In genomic region chr11:128713595-128713994, GRCh38 we compare ENCODE assay signal across 9 cellular contexts. TPM values are rescaled to one million over a fixed set of nuclear protein-coding genes. Genes with fewer than 3 reads are reported as not detected.
DNase-seq lines count a peak whose midpoint lies in the region; ATAC-seq, FAIRE-seq and TF ChIP-seq lines count a peak whose summit lies in the region.
"Had no signal": no experiment of that assay in that cellular context is flagged by ENCODE, and none has a peak within 500 bp of the region (broad histone marks: within the 10 kb centered on the region; RNA-seq: fewer than 3 reads in every experiment).

No MANE protein-coding gene starts in this region.

- no peak for ATAC-seq in heart left ventricle
- peak; percentile 29 for ATAC-seq in GM12878
- peak; percentile 45 for ATAC-seq in upper lobe of right lung
- ATAC-seq in HG03469 (IDR thresholded peaks at IDR 0.05; ENCODE audit: unreplicated experiment), result no peak

- H3K27me3 ChIP-seq in right atrium auricular region, result no peaks in the 10 kb centered on the region
- H3K27me3 ChIP-seq in heart left ventricle, result no peaks in the 10 kb centered on the region
- no peaks in the 10 kb centered on the region for H3K27me3 ChIP-seq in MM.1S (replicated peaks; ENCODE audit: insufficient read depth, low read length)
- H3K27me3 ChIP-seq in GM12878 (replicated peaks in 1 of 2; ENCODE audit: control insufficient read depth in 2 of 2, insufficient read depth in 2 of 2, low read length in 1 of 2), result no peaks in the 10 kb centered on the region
- H3K27me3 ChIP-seq in upper lobe of right lung, result no peaks in the 10 kb centered on the region

- H3K9me3 ChIP-seq in right atrium auricular region (no peaks in the 10 kb centered on the region), heart left ventricle (no peaks in the 10 kb centered on the region), MM.1S (replicated peaks; ENCODE audit: insufficient read depth, low read length) (no peaks in the 10 kb centered on the region), GM12878 (replicated peaks; ENCODE audit: control insufficient read depth, insufficient read depth, low read length) (peaks cover 3% of the 10 kb centered on the region; the same call in 2 of the 3 replicates), upper lobe of right lung (no peaks in the 10 kb centered on the region)

- RAD21 ChIA-PET in GM12878 (lab: Charles Lee; ENCODE audit: unreplicated experiment), result interaction anchor here (0.6 to 3.7 kb wide), 5 partner anchors 20 to 117 kb away, joined by 3 to 13 read pairs (median 3); no protein-coding TSS in a partner anchor

- H3K4me3 ChIP-seq in right atrium auricular region (no peak overlapping the region), heart left ventricle (no peak overlapping the region), MM.1S (ENCODE audit: low read length) (no peak overlapping the region), GM12878 (no peak overlapping the region), upper lobe of right lung (no peak overlapping the region)

- POLR2A ChIA-PET in GM12878 (lab: Charles Lee), result interaction anchor here (0.7 to 1.8 kb wide), 3 partner anchors 7 to 19 kb away, joined by 3 to 10 read pairs (median 3); no protein-coding TSS in a partner anchor

- no peaks in the 10 kb centered on the region for H4K20me1 ChIP-seq in MM.1S (ENCODE audit: insufficient read depth, low read length)
- no peaks in the 10 kb centered on the region for H4K20me1 ChIP-seq in GM12878 (ENCODE audit: control insufficient read depth, insufficient read depth)

- H3K9ac ChIP-seq in MM.1S (ENCODE audit: low read length), result no peak overlapping the region
- no peak overlapping the region for H3K9ac ChIP-seq in GM12878 (ENCODE audit: control insufficient read depth, insufficient read depth, low read length)

- H3K4me2 ChIP-seq in MM.1S (ENCODE audit: low read depth, low read length) (peak overlapping the region; percentile 7; the same call in 1 of the 2 replicates), GM12878 (ENCODE audit: control insufficient read depth, insufficient read depth) (peak overlapping the region; percentile 11)

- 53 to 64% (median 55%) methylated on average over 5 of the region's 5 CpGs for WGBS in heart left ventricle, 4 donors
- WGBS in GM12878 (ENCODE audit: insufficient coverage, insufficient replicate concordance, low lambda C conversion rate, missing lambda C conversion rate), result 2% methylated on average over 5 of the region's 5 CpGs

- in situ Hi-C loops in GM12878 (cut with MboI), result no loop called here

- TF ChIP-seq EP300 in GM12878 (IDR thresholded peaks at IDR 0.05; ENCODE audit: borderline replicate concordance in 1 of 2, control insufficient read depth in 1 of 2, low read depth in 2 of 2, low read length in 2 of 2), result no peak

- H3K4me1 ChIP-seq in right atrium auricular region (peaks cover 0 to 74% of the 10 kb centered on the region in 2 donors), heart left ventricle (peaks cover 4 to 100% (median 70%) of the 10 kb centered on the region in 12 donors), MM.1S (ENCODE audit: low read length) (peaks cover 58% of the 10 kb centered on the region), GM12878 (ENCODE audit: control insufficient read depth, insufficient read depth, low read length) (peaks cover 47% of the 10 kb centered on the region), upper lobe of right lung (peaks cover 63% of the 10 kb centered on the region)

- H3K36me3 ChIP-seq in right atrium auricular region (no peaks in the 10 kb centered on the region), heart left ventricle (no peaks in the 10 kb centered on the region), MM.1S (replicated peaks; ENCODE audit: insufficient read depth, low read length) (no peaks in the 10 kb centered on the region; the same call in 1 of the 2 replicates), GM12878 (ENCODE audit: control insufficient read depth in 2 of 2, insufficient read depth in 2 of 2, low read length in 1 of 2) (peaks cover 0 to 6% of the 10 kb centered on the region in 2 experiments; a peak in 1 of 4 replicates), upper lobe of right lung (no peaks in the 10 kb centered on the region)

- no peaks in the 10 kb centered on the region for H3K9me2 ChIP-seq in MM.1S (replicated peaks; ENCODE audit: insufficient read depth, low read length)

- no peak for TF ChIP-seq RAD21 in GM12878 (IDR thresholded peaks at IDR 0.05; ENCODE audit: insufficient read depth, low read depth, low read length)

- intact Hi-C loops in heart left ventricle (cut with DNase I) (no loop called here), GM12878 (cut with micrococcal nuclease; ENCODE audit: unreplicated experiment) (no loop called here), upper lobe of right lung (cut with DNase I) (no loop called here)

- TF ChIP-seq POLR2A in heart left ventricle (IDR thresholded peaks at IDR 0.05), result no peak
- TF ChIP-seq POLR2A in GM12878 (IDR thresholded peaks at IDR 0.05; ENCODE audit: low read depth, low read length), result no peak

- H3K79me2 ChIP-seq in MM.1S (ENCODE audit: low read length) (peaks cover 100% of the 10 kb centered on the region), GM12878 (ENCODE audit: control insufficient read depth, insufficient read depth, low read length) (peaks cover 84% of the 10 kb centered on the region)

- CTCF ChIA-PET in GM12878 (lab: Yijun Ruan, JAX), result interaction anchor here (1.0 to 1.9 kb wide), 4 partner anchors 10 to 55 kb away, joined by 3 to 6 read pairs (median 4); no protein-coding TSS in a partner anchor

- peak overlapping the region in 1 of 2 donors; percentile 3 for H3K27ac ChIP-seq in right atrium auricular region
- peak overlapping the region in 4 of 12 donors; percentile 15 to 95 (median 54) for H3K27ac ChIP-seq in heart left ventricle
- H3K27ac ChIP-seq in MM.1S (ENCODE audit: low read length), result peak overlapping the region; percentile 5; the same call in 1 of the 2 replicates
- H3K27ac ChIP-seq in GM12878 (ENCODE audit: control insufficient read depth, insufficient read depth), result peak overlapping the region; percentile 40; the same call in 1 of the 2 replicates
- H3K27ac ChIP-seq in upper lobe of right lung, result peak overlapping the region; percentile 49

- SMC1A ChIA-PET in GM12878 (lab: Charles Lee; ENCODE audit: uncharacterized antibody, unreplicated experiment), result interaction anchor here (0.6 to 15.2 kb wide), 10 partner anchors 9 to 394 kb away, joined by 3 to 263 read pairs (median 3); no protein-coding TSS in a partner anchor

- no peak for FAIRE-seq in GM12878 (lab: Jason Lieb, UNC)

- TF ChIP-seq CTCF in right atrium auricular region (IDR thresholded peaks at IDR 0.05) (no peak), heart left ventricle (IDR thresholded peaks at IDR 0.05) (no peak), MM.1S (IDR thresholded peaks at IDR 0.05; ENCODE audit: low read length) (no peak), GM12878 (IDR thresholded peaks at IDR 0.05 in 2 of 3, conservative IDR thresholded peaks at IDR 0.05 in 1 of 3; ENCODE audit: control insufficient read depth in 2 of 3, extremely low read depth in 1 of 3, insufficient read depth in 1 of 3, low read depth in 3 of 3, low read length in 3 of 3) (no peak), upper lobe of right lung (IDR thresholded peaks at IDR 0.05) (no peak)

- DNase-seq in right atrium auricular region (ENCODE audit: low spot score) (peak; percentile 48), heart left ventricle (no peak), MM.1S (no peak), GM12878 (ENCODE audit: low read depth, low spot score) (no peak), upper lobe of right lung (no peak), D341Med (ENCODE audit: low spot score) (no peak), SW480 (ENCODE audit: low spot score) (no peak)

- H3F3A ChIP-seq in MM.1S (ENCODE audit: insufficient read depth, low read length), result peaks cover 46% of the 10 kb centered on the region

- H2AFZ ChIP-seq in MM.1S (ENCODE audit: low read length) (no peak overlapping the region), GM12878 (ENCODE audit: control insufficient read depth, low read depth, low read length) (peak overlapping the region; percentile 36)

- BruUV-seq in GM12878 (replicated peaks; lab: Mats Ljungman, UMichigan), result no TSS peak

TF ChIP-seq in GM12878, 131 proteins besides CTCF, POLR2A, EP300 and RAD21:
- TF ChIP-seq ZNF24 (IDR thresholded peaks at IDR 0.05), result peak; percentile 92
- 0 out of 2 replicates have a peak, but pooled peaks have one; percentile 43 for TF ChIP-seq YY1 (IDR thresholded peaks at IDR 0.05; ENCODE audit: low read depth, low read length)
- 0 out of 2 replicates have a peak, but pooled peaks have one; percentile 22 for TF ChIP-seq EED (IDR thresholded peaks at IDR 0.05; ENCODE audit: low read depth)
- TF ChIP-seq STAT3 (IDR thresholded peaks at IDR 0.05; ENCODE audit: low read depth, low read length), result no peak

RNA-seq across cellular contexts. Expression of gene FLI1, which starts 19.7 kb away (rescaled TPM):
- 10 to 100 TPM; 12.3 to 25.2 TPM for total RNA-seq in right atrium auricular region
- total RNA-seq in heart left ventricle, result 10 to 100 TPM in 8 of 9 donors, 1 to 10 TPM in 1; 9.7 to 41.4 (median 19.4) TPM
- polyA plus RNA-seq in heart left ventricle, result 10 to 100 TPM in 1 of 2 donors, 1 to 10 TPM in 1; 6.7 to 12.4 TPM
- 26.5 and 33.7 TPM in 2 replicates for total RNA-seq in GM12878 (2013; cell fraction: nucleolus; rRNA removed)
- total RNA-seq in GM12878 (2014; rRNA removed), result 37.7 and 38.5 TPM in 2 replicates
- total RNA-seq in GM12878 (2014; rRNA removed; fragmentation: Illumina TruSeq; extraction: Trizol), result 35.7 and 37.6 TPM in 2 replicates
- total RNA-seq in GM12878 (2021), result 50.6 and 53.3 TPM in 2 replicates
- 8.6 TPM for polyA plus RNA-seq in GM12878 (2011; ENCODE audit: low read depth)
- polyA plus RNA-seq in GM12878 (2011; rRNA removed), result 24.7 and 38.0 TPM in 2 replicates
- polyA plus RNA-seq in GM12878 (2011; cell fraction: cytosol; rRNA removed), result 21.8 and 39.8 TPM in 2 replicates
- 20.0 and 24.1 TPM in 2 replicates for polyA plus RNA-seq in GM12878 (2011; cell fraction: nucleus; rRNA removed)
- 28.8 and 36.2 TPM in 2 replicates for polyA plus RNA-seq in GM12878 (2012)
- polyA plus RNA-seq in GM12878 (2014; fragmentation: Illumina TruSeq; extraction: Trizol), result 37.9 and 46.3 TPM in 2 replicates
- polyA plus RNA-seq in GM12878 (2014; fragmentation: Nextera tagmentation; extraction: Ambion mirVana), result 10 to 100 TPM; 12.5 to 15.8 TPM
- polyA plus RNA-seq in GM12878 (2014; rRNA removed), result 58.8 and 61.9 TPM in 2 replicates
- 10 to 100 TPM; 39.1 to 44.8 TPM for polyA plus RNA-seq in GM12878 (2016; fragmentation: Nextera tagmentation; extraction: Ambion mirVana)
- polyA minus RNA-seq in GM12878 (2011; rRNA and poly(A)+ RNA removed), result 65.9 and 70.0 TPM in 2 replicates
- 19.4 and 27.8 TPM in 2 replicates for polyA minus RNA-seq in GM12878 (2011; cell fraction: cytosol; rRNA and poly(A)+ RNA removed)
- 12.7 and 34.6 TPM in 2 replicates for polyA minus RNA-seq in GM12878 (2011; cell fraction: nucleus; rRNA and poly(A)+ RNA removed)
- 69.7 TPM for total RNA-seq in upper lobe of right lung
- total RNA-seq: NCI-H460 had no signal

Comparison
In these comparisons a context has a peak if more than half of its experiments do, and no peak if none do; other contexts are left out.
1. ATAC-seq: peak in GM12878 (single experiment) and upper lobe of right lung (single experiment); none in heart left ventricle (0 of 4) and HG03469 (single experiment).